8 cellular contexts compared by ENCODE assay signal in genomic region chr18:35581555-35582309, GRCh38. TPM values are rescaled to one million over a fixed set of nuclear protein-coding genes. Genes with fewer than 3 reads are reported as not detected.
DNase-seq lines count a peak whose midpoint lies in the region; ATAC-seq and TF ChIP-seq lines count a peak whose summit lies in the region.

Gene GALNT1 (plus strand): TSS chr18:35581740. CDS start chr18:35654663, 72,923 bp downstream.

- peaks cover 6% of the 10 kb centered on the region for H3K79me2 ChIP-seq in parathyroid adenoma

- ATAC-seq in activated naive CD4-positive, alpha-beta T cell treated with anti-CD3 and anti-CD28 coated beads, Interleukin-2, amount 50 U/mL, for 72 hours, result peak; percentile 5 to 32

- H3K9me3 Mint-ChIP-seq in activated naive CD4-positive, alpha-beta T cell treated with anti-CD3 and anti-CD28 coated beads, Interleukin-2, amount 50 U/mL, for 72 hours, result peaks cover 0 to 13% of the 10 kb centered on the region in 2 donors

- no peaks in the 10 kb centered on the region for H3K36me3 ChIP-seq in cardiac muscle cell
- no peaks in the 10 kb centered on the region for H3K36me3 ChIP-seq in parathyroid adenoma (ENCODE audit: control insufficient read depth, insufficient read depth, low read length)

- DNase-seq in NCI-H82 (lab: John Stamatoyannopoulos, UW), result peak; percentile 21
- DNase-seq in NCI-H82 treated with DMSO at 0.1 percent for 48 hours (lab: John Stamatoyannopoulos, UW; ENCODE audit: unreplicated experiment), result no peak
- peak; percentile 78 for DNase-seq in NCI-H69 (lab: John Stamatoyannopoulos, UW)
- no peak for DNase-seq in activated naive CD4-positive, alpha-beta T cell treated with anti-CD3 and anti-CD28 coated beads, Interleukin-2, amount 50 U/mL, for 72 hours (ENCODE audit: low spot score in 2 of 2)
- peak; percentile 24 to 52 for DNase-seq in cardiac muscle cell (ENCODE audit: low read depth in 1 of 2, low spot score in 1 of 2)
- DNase-seq in superior temporal gyrus (ENCODE audit: extremely low spot score), result no peak
- DNase-seq in NCI-H2107 (lab: John Stamatoyannopoulos, UW), result no peak

- H3K27me3 ChIP-seq in cardiac muscle cell (no peaks in the 10 kb centered on the region), parathyroid adenoma (ENCODE audit: control insufficient read depth, insufficient read depth, low read length) (no peaks in the 10 kb centered on the region)

- peak within 1 kb of the TSS; percentile 57 for H3K9ac ChIP-seq in parathyroid adenoma

- H3K4me3 ChIP-seq in cardiac muscle cell (peak within 1 kb of the TSS; percentile 79), parathyroid adenoma (ENCODE audit: low read depth, low read length) (peak within 1 kb of the TSS; percentile 72)

- H3K27ac ChIP-seq in cardiac muscle cell (peak within 1 kb of the TSS; percentile 88), parathyroid adenoma (peak within 1 kb of the TSS; percentile 82)

- H3K36me3 Mint-ChIP-seq in activated naive CD4-positive, alpha-beta T cell treated with anti-CD3 and anti-CD28 coated beads, Interleukin-2, amount 50 U/mL, for 72 hours, result peaks cover 0 to 34% of the 10 kb centered on the region in 2 donors

- peak within 1 kb of the TSS; percentile 90 for H3K4me2 ChIP-seq in parathyroid adenoma (ENCODE audit: low read length)

- H2AFZ ChIP-seq in parathyroid adenoma, result peak within 1 kb of the TSS; percentile 98

- H3K9me3 ChIP-seq in cardiac muscle cell (ENCODE audit: low read depth) (no peaks in the 10 kb centered on the region), parathyroid adenoma (ENCODE audit: control insufficient read depth, low read length) (no peaks in the 10 kb centered on the region)

- no peak for TF ChIP-seq CTCF in cardiac muscle cell (IDR thresholded peaks at IDR 0.05; ENCODE audit: low read depth, low read length)
- TF ChIP-seq CTCF in parathyroid adenoma (IDR thresholded peaks at IDR 0.05), result no peak

- H3K27ac Mint-ChIP-seq in activated naive CD4-positive, alpha-beta T cell treated with anti-CD3 and anti-CD28 coated beads, Interleukin-2, amount 50 U/mL, for 72 hours, result peak within 1 kb of the TSS; percentile 17 to 29

- H3K4me1 ChIP-seq in cardiac muscle cell (ENCODE audit: low read depth) (peaks cover 15% of the 10 kb centered on the region), parathyroid adenoma (peaks cover 6% of the 10 kb centered on the region)

RNA-seq across cellular contexts. Expression of gene GALNT1, which starts in this region (rescaled TPM):
- total RNA-seq in activated naive CD4-positive, alpha-beta T cell treated with anti-CD3 and anti-CD28 coated beads, Interleukin-2, amount 50 U/mL, for 72 hours, result 10 to 100 TPM; 16.4 to 47.6 TPM
- total RNA-seq in cardiac muscle cell, result 47.4 and 49.4 TPM in 2 replicates
- polyA plus RNA-seq in cardiac muscle cell, result 110 and 113 TPM in 2 replicates

Comparison
In these comparisons a context has a peak if more than half of its experiments do, and no peak if none do; other contexts are left out.
1. DNase-seq: peak in NCI-H82 (single experiment), NCI-H69 (single experiment) and cardiac muscle cell (2 of 2); none in NCI-H82 treated with DMSO at 0.1 percent for 48 hours (single experiment), activated naive CD4-positive, alpha-beta T cell treated with anti-CD3 and anti-CD28 coated beads, Interleukin-2, amount 50 U/mL, for 72 hours (0 of 2), superior temporal gyrus (single experiment) and NCI-H2107 (single experiment).